ENCODE assay signal across 27 cellular contexts in genomic region chr2:201205516-201205850, GRCh38. TPM values are rescaled to one million over a fixed set of nuclear protein-coding genes. Genes with fewer than 3 reads are reported as not detected.
DNase-seq lines count a peak whose midpoint lies in the region; ATAC-seq lines count a peak whose summit lies in the region.
"Had no signal": no experiment of that assay in that cellular context is flagged by ENCODE, and none has a peak within 500 bp of the region (broad histone marks: within the 10 kb centered on the region; RNA-seq: fewer than 3 reads in every experiment).

No MANE protein-coding gene starts in this region.

- no peaks in the 10 kb centered on the region for H4K20me1 ChIP-seq in BLaER1

- no peak overlapping the region for H2BK5ac ChIP-seq in mesenchymal stem cell (ENCODE audit: low read depth, low read length, poor library complexity, severe bottlenecking)

- ATAC-seq in activated naive CD8-positive, alpha-beta T cell treated with anti-CD3 and anti-CD28 coated beads, Interleukin-2, amount 10 ng/mL, durations not matched to agents 7 days and 5 days (ENCODE audit: low read depth): no peak
- ATAC-seq in GM18867 (IDR thresholded peaks at IDR 0.05; ENCODE audit: unreplicated experiment): no peak
- ATAC-seq in HG02885 (IDR thresholded peaks at IDR 0.05; ENCODE audit: poor library complexity, unreplicated experiment): no peak
- ATAC-seq: foreskin keratinocyte; left cardiac atrium; stimulated activated naive CD8-positive, alpha-beta T cell treated with anti-CD3 and anti-CD28 coated beads, Interleukin-15, Interleukin-2, amounts not matched to agents 100 U/mL and 50 U/mL, for 24 hours had no signal

- no peaks in the 10 kb centered on the region for H3K27me3 Mint-ChIP-seq in activated naive CD8-positive, alpha-beta T cell treated with anti-CD3 and anti-CD28 coated beads, Interleukin-2, amount 10 ng/mL, durations not matched to agents 7 days and 5 days

- H4K8ac ChIP-seq in mesenchymal stem cell (ENCODE audit: low read length): no peak overlapping the region

- H3K36me3 ChIP-seq in BLaER1: peaks cover 30% of the 10 kb centered on the region
- peaks cover 0 to 14% of the 10 kb centered on the region in 2 experiments for H3K36me3 ChIP-seq in mesenchymal stem cell (ENCODE audit: control insufficient read depth in 1 of 2, insufficient read depth in 2 of 2, low read depth in 1 of 2, low read length in 2 of 2)
- H3K36me3 ChIP-seq: breast epithelium, HAP-1, thoracic aorta, vagina had no signal

- H3K23ac ChIP-seq in mesenchymal stem cell (ENCODE audit: low read length in 2 of 2): no peak overlapping the region

- H3K14ac ChIP-seq in mesenchymal stem cell (ENCODE audit: low read length in 2 of 2): no peak overlapping the region

- no peaks in the 10 kb centered on the region for H3K9me3 Mint-ChIP-seq in activated naive CD8-positive, alpha-beta T cell treated with anti-CD3 and anti-CD28 coated beads, Interleukin-2, amount 10 ng/mL, durations not matched to agents 7 days and 5 days

- 93% methylated on average over 3 of the region's 3 CpGs for WGBS in mesenchymal stem cell

- H3K9me3 ChIP-seq in BLaER1 (no peaks in the 10 kb centered on the region), mesenchymal stem cell (ENCODE audit: control insufficient read depth, low read length) (no peaks in the 10 kb centered on the region)
- H3K9me3 ChIP-seq: breast epithelium, HAP-1, thoracic aorta, vagina had no signal

- peaks cover 38% of the 10 kb centered on the region for H3K36me3 Mint-ChIP-seq in activated naive CD8-positive, alpha-beta T cell treated with anti-CD3 and anti-CD28 coated beads, Interleukin-2, amount 10 ng/mL, durations not matched to agents 7 days and 5 days

- H3K9ac ChIP-seq in BLaER1 (no peak overlapping the region), mesenchymal stem cell (ENCODE audit: low read length) (peak overlapping the region; percentile 60)
- H3K9ac ChIP-seq: KMS-11 had no signal

- peaks cover 22% of the 10 kb centered on the region for H3K4me1 Mint-ChIP-seq in activated naive CD8-positive, alpha-beta T cell treated with anti-CD3 and anti-CD28 coated beads, Interleukin-2, amount 10 ng/mL, durations not matched to agents 7 days and 5 days

- POLR2A ChIA-PET in activated naive CD8-positive, alpha-beta T cell treated with anti-CD3 and anti-CD28 coated beads, Interleukin-2, amount 10 ng/mL, durations not matched to agents 7 days and 5 days (lab: Charles Lee): no interaction called here

- H2AFZ ChIP-seq in mesenchymal stem cell (ENCODE audit: low read depth, low read length): no peak overlapping the region

- H3K27ac ChIP-seq in BLaER1 (no peak overlapping the region), mesenchymal stem cell (ENCODE audit: low read length, poor library complexity, severe bottlenecking) (no peak overlapping the region)
- H3K27ac ChIP-seq: breast epithelium, epithelial cell of prostate, foreskin keratinocyte, KMS-11, RWPE1, thoracic aorta, vagina had no signal

- H3K4me3 Mint-ChIP-seq in activated naive CD8-positive, alpha-beta T cell treated with anti-CD3 and anti-CD28 coated beads, Interleukin-2, amount 10 ng/mL, durations not matched to agents 7 days and 5 days: no peak overlapping the region

- H3K27me3 ChIP-seq in BLaER1: no peaks in the 10 kb centered on the region
- no peaks in the 10 kb centered on the region for H3K27me3 ChIP-seq in mesenchymal stem cell (ENCODE audit: control insufficient read depth in 1 of 2, insufficient read depth in 1 of 2, low read length in 2 of 2)
- H3K27me3 ChIP-seq: breast epithelium, foreskin keratinocyte, vagina had no signal

- no peak overlapping the region for H3K4me3 ChIP-seq in BLaER1
- H3K4me3 ChIP-seq in mesenchymal stem cell (ENCODE audit: insufficient read depth in 1 of 2, low read depth in 1 of 2, low read length in 2 of 2): peak overlapping the region in 1 of 2 experiments; percentile 32
- H3K4me3 ChIP-seq: breast epithelium, HAP-1, thoracic aorta, vagina had no signal

- H3K27ac Mint-ChIP-seq in activated naive CD8-positive, alpha-beta T cell treated with anti-CD3 and anti-CD28 coated beads, Interleukin-2, amount 10 ng/mL, durations not matched to agents 7 days and 5 days: peak overlapping the region; percentile 32

- H2BK15ac ChIP-seq in mesenchymal stem cell (ENCODE audit: low read depth, poor library complexity, severe bottlenecking): no peak overlapping the region

- H2BK120ac ChIP-seq in mesenchymal stem cell (ENCODE audit: low read depth, low read length): no peak overlapping the region

- no peak overlapping the region for H3K18ac ChIP-seq in mesenchymal stem cell (ENCODE audit: low read depth in 1 of 2, low read length in 2 of 2)

- no peak overlapping the region for H3K4ac ChIP-seq in mesenchymal stem cell (ENCODE audit: low read depth in 1 of 2, low read length in 2 of 2)

- H3K4me1 ChIP-seq in BLaER1: peaks cover 34% of the 10 kb centered on the region
- H3K4me1 ChIP-seq in mesenchymal stem cell (ENCODE audit: control insufficient read depth, insufficient read depth, low read depth, low read length): peaks cover 4% of the 10 kb centered on the region
- H3K4me1 ChIP-seq: breast epithelium had no signal

- H3K4me2 ChIP-seq in BLaER1: peak overlapping the region; percentile 41
- H3K4me2 ChIP-seq in mesenchymal stem cell (ENCODE audit: low read length, poor library complexity, severe bottlenecking): no peak overlapping the region
- H3K4me2 ChIP-seq: KMS-11 had no signal

- no peak overlapping the region for H2BK12ac ChIP-seq in mesenchymal stem cell (ENCODE audit: low read length in 2 of 2)

- H4K91ac ChIP-seq in mesenchymal stem cell (ENCODE audit: low read length): no peak overlapping the region

- DNase-seq in EH (ENCODE audit: low read depth): peak; percentile 45
- DNase-seq in activated naive CD8-positive, alpha-beta T cell treated with anti-CD3 and anti-CD28 coated beads, Interleukin-2, amount 10 ng/mL, durations not matched to agents 7 days and 5 days: no peak
- DNase-seq in mesenchymal stem cell: no peak
- DNase-seq in activated CD4-positive, alpha-beta T cell treated with anti-CD3 and anti-CD28 coated beads, Interleukin-2, amount 50 U/mL, for 1 hour: no peak
- no peak for DNase-seq in RPMI8226
- DNase-seq: activated CD4-positive, alpha-beta T cell treated with anti-CD3 and anti-CD28 coated beads for 1 hour; activated effector memory CD4-positive, alpha-beta T cell treated with anti-CD3 and anti-CD28 coated beads, Interleukin-2, amount 50 U/mL, for 16 hours; activated T-cell treated with anti-CD3 and anti-CD28 coated beads, Interleukin-2, amount 50 U/mL, for 1 hour; effector CD8-positive, alpha-beta T cell; foreskin keratinocyte; left cardiac atrium; NCI-H1417 treated with DMSO at 0.1 percent for 48 hours; NCI-H2081 treated with DMSO at 0.1 percent for 48 hours; NCI-H345; stimulated activated CD4-positive, alpha-beta T cell treated with anti-CD3 and anti-CD28 coated beads, Interleukin-15, amount 100 ng/mL, for 24 hours; stimulated activated naive CD8-positive, alpha-beta T cell treated with anti-CD3 and anti-CD28 coated beads, Interleukin-15, Interleukin-2, amounts not matched to agents 100 U/mL and 50 U/mL, for 24 hours; T-helper 2 cell had no signal

- H3K79me1 ChIP-seq in mesenchymal stem cell (replicated peaks; ENCODE audit: low read length, poor library complexity, severe bottlenecking): no peaks in the 10 kb centered on the region

- H2AK5ac ChIP-seq in mesenchymal stem cell (ENCODE audit: low read length, severe bottlenecking): peak overlapping the region; percentile 56

RNA-seq across cellular contexts. Expression of gene CASP10, which starts 22.5 kb away (rescaled TPM):
- total RNA-seq in activated naive CD8-positive, alpha-beta T cell treated with anti-CD3 and anti-CD28 coated beads, Interleukin-2, amount 10 ng/mL, durations not matched to agents 7 days and 5 days: 10 to 100 TPM; 45.2 to 46.1 TPM
- 0.47 TPM for polyA plus RNA-seq in mesenchymal stem cell (2013, experiment 1 of 2)
- polyA plus RNA-seq in mesenchymal stem cell (2013, experiment 2 of 2): 0.53 TPM

RNA-seq across cellular contexts. Expression of gene CASP8, which starts 54.9 kb away (rescaled TPM):
- total RNA-seq in activated naive CD8-positive, alpha-beta T cell treated with anti-CD3 and anti-CD28 coated beads, Interleukin-2, amount 10 ng/mL, durations not matched to agents 7 days and 5 days: 100 to 1,000 TPM; 115 to 127 TPM
- polyA plus RNA-seq in mesenchymal stem cell (2013, experiment 1 of 2): 12.5 TPM
- 10.6 TPM for polyA plus RNA-seq in mesenchymal stem cell (2013, experiment 2 of 2)
